ENCODE assay signal across 24 cellular contexts in genomic region chr11:57622263-57622662, GRCh38. TPM values are rescaled to one million over a fixed set of nuclear protein-coding genes. Genes with fewer than 3 reads are reported as not detected.
"Had no signal": no experiment of that assay in that cellular context is flagged by ENCODE, and none has a peak within 500 bp of the region (broad histone marks: within the 10 kb centered on the region; RNA-seq: fewer than 3 reads in every experiment).

No MANE protein-coding gene starts in this region.

- H3K27ac ChIP-seq: adrenal gland, KMS-11, SJSA1 had no signal

- H3K36me3 ChIP-seq: adrenal gland, SJSA1 had no signal

- H3K27me3 ChIP-seq: SJSA1 had no signal

- H3K4me1 ChIP-seq: adrenal gland, SJSA1 had no signal

- H3K4me3 ChIP-seq: adrenal gland, SJSA1 had no signal

- ATAC-seq: activated CD4-positive, CD25-positive, alpha-beta regulatory T cell treated with anti-CD3 and anti-CD28 coated beads, Interleukin-2, amount 50 U/mL, for 24 hours; activated CD8-positive, alpha-beta T cell treated with anti-CD3 and anti-CD28 coated beads, Interleukin-2, amount 10 ng/mL, durations not matched to agents 7 days and 5 days; PC-3 had no signal

- H3K9me3 ChIP-seq: adrenal gland had no signal

- DNase-seq: activated CD4-positive, alpha-beta T cell treated with anti-CD3 and anti-CD28 coated beads for 48 hours; activated CD4-positive, alpha-beta T cell treated with anti-CD3 and anti-CD28 coated beads, Interleukin-2, amount 50 U/mL, for 4 hours; activated CD8-positive, alpha-beta memory T cell treated with anti-CD3 and anti-CD28 coated beads, Interleukin-2, amount 50 U/mL, for 48 hours; activated CD8-positive, alpha-beta T cell treated with anti-CD3 and anti-CD28 coated beads, Interleukin-2, amount 10 ng/mL, durations not matched to agents 7 days and 5 days; activated naive CD4-positive, alpha-beta T cell treated with anti-CD3 and anti-CD28 coated beads, Interleukin-2, amount 50 U/mL, for 16 hours; activated naive CD8-positive, alpha-beta T cell treated with anti-CD3 and anti-CD28 coated beads, Interleukin-2, amount 10 ng/mL, durations not matched to agents 7 days and 5 days; activated T-cell treated with anti-CD3 and anti-CD28 coated beads, Interleukin-2, amount 50 U/mL, for 1 hour; adrenal gland; anterior cingulate cortex; central memory CD4-positive, alpha-beta T cell; MM.1S; NCI-H1105; NCI-H146; NCI-H187 treated with DMSO at 0.1 percent for 48 hours; NCI-H2081 treated with DMSO at 0.1 percent for 48 hours; NCI-H226; NCI-H526; NCI-H774; PC-3; SHP77 had no signal

RNA-seq across cellular contexts. Expression of gene SERPING1, which starts 24.8 kb away (rescaled TPM):
- total RNA-seq: activated CD8-positive, alpha-beta T cell treated with anti-CD3 and anti-CD28 coated beads, Interleukin-2, amount 10 ng/mL, durations not matched to agents 7 days and 5 days; NCI-H460; PC-3; SJSA1 had no signal

RNA-seq across cellular contexts. Expression of gene YPEL4, which starts 27.4 kb away (rescaled TPM):
- total RNA-seq: NCI-H460, PC-3, SJSA1 had no signal
